In genomic region chr13:39559838-39560237, GRCh38 we compare ENCODE assay signal across 18 cellular contexts.
"Had no signal": no experiment of that assay in that cellular context is flagged by ENCODE, and none has a peak within 500 bp of the region (broad histone marks: within the 10 kb centered on the region; RNA-seq: fewer than 3 reads in every experiment).

No MANE protein-coding gene starts in this region.

- H3K36me3 ChIP-seq: adrenal gland had no signal

- H3K27ac ChIP-seq: adrenal gland, VCaP had no signal

- H3K4me3 ChIP-seq: adrenal gland, MG63 had no signal

- DNase-seq: activated CD4-positive, alpha-beta memory T cell treated with anti-CD3 and anti-CD28 coated beads, Interleukin-2, amount 10 ng/mL, durations not matched to agents 7 days and 5 days; activated CD4-positive, alpha-beta T cell treated with anti-CD3 and anti-CD28 coated beads for 36 hours; activated CD4-positive, alpha-beta T cell treated with anti-CD3 and anti-CD28 coated beads, Interleukin-2, amount 50 U/mL, for 1 hour; activated CD4-positive, CD25-positive, alpha-beta regulatory T cell; activated naive CD4-positive, alpha-beta T cell treated with anti-CD3 and anti-CD28 coated beads, Interleukin-2, amount 50 U/mL, for 16 hours; activated naive CD8-positive, alpha-beta T cell treated with anti-CD3 and anti-CD28 coated beads, Interleukin-2, amount 10 ng/mL, durations not matched to agents 7 days and 5 days; adrenal gland; MG63; NCI-H1105; NCI-H1436; NCI-H1694 treated with DMSO at 0.1 percent for 48 hours; NCI-H2029 treated with DMSO at 0.1 percent for 48 hours; NCI-H510A treated with DMSO at 0.1 percent for 48 hours; NCI-H748 treated with DMSO at 0.1 percent for 48 hours; SIG-M5; T-helper 17 cell; T-helper 9 cell had no signal

- H3K9me3 ChIP-seq: adrenal gland, MG63 had no signal

- H3K27me3 ChIP-seq: adrenal gland, MG63 had no signal

- ATAC-seq: activated CD4-positive, alpha-beta T cell treated with anti-CD3 and anti-CD28 coated beads for 36 hours; T-helper 17 cell had no signal
